ENCODE assay signal across 16 cellular contexts in the genomic region with DNA sequence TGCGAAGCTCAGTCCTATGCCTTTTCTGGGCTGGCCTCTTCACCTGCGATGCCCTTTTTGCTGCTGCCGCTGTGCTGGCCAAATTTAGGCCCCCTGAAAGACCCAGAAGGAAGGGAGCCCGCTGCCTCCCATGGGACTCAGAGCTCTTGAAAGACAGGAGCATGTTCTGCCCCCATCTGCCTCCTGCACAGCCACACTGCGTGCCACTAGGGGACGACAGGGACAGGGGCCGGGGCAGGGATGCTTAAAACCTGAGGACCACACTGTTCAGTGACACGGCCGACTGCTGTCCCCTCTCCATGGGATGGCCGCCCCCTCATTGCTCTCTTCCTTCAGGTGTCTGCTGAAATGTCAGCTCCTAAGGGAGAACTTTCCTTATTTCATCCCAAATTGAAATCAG.
DNase-seq lines count a peak whose midpoint lies in the region; ATAC-seq, FAIRE-seq and TF ChIP-seq lines count a peak whose summit lies in the region.
"Had no signal": no experiment of that assay in that cellular context is flagged by ENCODE, and none has a peak within 500 bp of the region (broad histone marks: within the 10 kb centered on the region; RNA-seq: fewer than 3 reads in every experiment).

No MANE protein-coding gene starts in this region.

- intact Hi-C loops in kidney (cut with DNase I): no loop called here

- H3K36me3 Mint-ChIP-seq in H9 (ENCODE audit: insufficient read depth in 1 of 3, low read depth in 3 of 3) (no peaks in the 10 kb centered on the region), WTC11 (no peaks in the 10 kb centered on the region)

- H3K9me3 Mint-ChIP-seq in H9 (no peaks in the 10 kb centered on the region; a peak in 1 of 5 replicates), WTC11 (no peaks in the 10 kb centered on the region)

- H3K4me1 Mint-ChIP-seq in H9: peaks cover 3 to 7% of the 10 kb centered on the region in 2 experiments; a peak in 3 of 4 replicates
- H3K4me1 Mint-ChIP-seq in WTC11: peaks cover 2% of the 10 kb centered on the region

- no peak overlapping the region for H2BK120ac ChIP-seq in H9 (ENCODE audit: low read depth, low read length, poor library complexity, severe bottlenecking)

- H3K27me3 Mint-ChIP-seq in H9 (ENCODE audit: low read depth) (no peaks in the 10 kb centered on the region; the same call in 1 of the 2 replicates), WTC11 (ENCODE audit: low read depth) (no peaks in the 10 kb centered on the region)

- no peaks in the 10 kb centered on the region for H3K79me1 ChIP-seq in H9 (ENCODE audit: insufficient read depth, low read depth, low read length, poor library complexity, severe bottlenecking)

- TF ChIP-seq CTCF in D721Med (IDR thresholded peaks at IDR 0.05; ENCODE audit: insufficient read depth, missing control alignments) (peak; percentile 61), H9 (conservative IDR thresholded peaks at IDR 0.05) (peak; percentile 27; the same call in 1 of the 3 replicates), WTC11 (IDR thresholded peaks at IDR 0.05) (no peak), kidney (IDR thresholded peaks at IDR 0.05; ENCODE audit: borderline replicate concordance, extremely low read depth, insufficient read depth) (peak; percentile 26)

- H3K9ac ChIP-seq in H9 (ENCODE audit: extremely low read depth, insufficient read length, low read length) (no peak overlapping the region), kidney (ENCODE audit: low read length in 2 of 2) (no peak overlapping the region)

- FAIRE-seq in D721Med (lab: Jason Lieb, UNC) (no peak), kidney (lab: Jason Lieb, UNC) (no peak)
- FAIRE-seq: H54, keratinocyte had no signal

- H3K18ac ChIP-seq in H9 (ENCODE audit: insufficient read length, low read depth, low read length): no peak overlapping the region

- no peak overlapping the region for H3K4me3 ChIP-seq in kidney (ENCODE audit: low read length in 2 of 2)
- H3K4me3 ChIP-seq: upper lobe of right lung had no signal

- no peak overlapping the region for H3T11ph ChIP-seq in H9 (ENCODE audit: low read length)

- H3K23me2 ChIP-seq in H9 (ENCODE audit: insufficient read length, low read depth, low read length, poor library complexity, severe bottlenecking): no peaks in the 10 kb centered on the region

- H3K27ac Mint-ChIP-seq in H9 (no peak overlapping the region; a peak in 1 of 7 replicates), WTC11 (no peak overlapping the region)

- H4K5ac ChIP-seq in H9 (ENCODE audit: insufficient read length, low read depth, low read length): no peak overlapping the region

- ATAC-seq in WTC11 (peak; percentile 59), GM21786 (IDR thresholded peaks at IDR 0.05; ENCODE audit: unreplicated experiment) (no peak)
- ATAC-seq: upper lobe of right lung had no signal

- no peaks in the 10 kb centered on the region for H3K4me1 ChIP-seq in H9 (ENCODE audit: insufficient read depth, low read length)
- no peaks in the 10 kb centered on the region for H3K4me1 ChIP-seq in kidney (ENCODE audit: control insufficient read depth in 1 of 2, insufficient read depth in 1 of 2, low read depth in 1 of 2, low read length in 2 of 2)
- H3K4me1 ChIP-seq: upper lobe of right lung had no signal

- CTCF ChIA-PET in WTC11 (lab: Charles Lee): interaction anchor here (0.6 to 1.0 kb wide), 4 partner anchors 30 to 114 kb away, joined by 3 to 4 read pairs (median 3); no protein-coding TSS in a partner anchor

- no peak overlapping the region for H2BK20ac ChIP-seq in H9 (ENCODE audit: low read depth, low read length, poor library complexity, severe bottlenecking)

- no peak overlapping the region for H4K91ac ChIP-seq in H9 (ENCODE audit: insufficient read length, low read depth, low read length)

- no peak overlapping the region for H2BK12ac ChIP-seq in H9 (ENCODE audit: insufficient read length, low read depth, low read length)

- H4K20me1 ChIP-seq in H9 (ENCODE audit: control insufficient read depth, insufficient read depth, insufficient read length): no peaks in the 10 kb centered on the region

- WGBS in H9 (ENCODE audit: extremely low coverage, insufficient read length, low lambda C conversion rate): no CpG with 5 or more reads among the region's 10 CpGs

- no peaks in the 10 kb centered on the region for H3K36me3 ChIP-seq in kidney (ENCODE audit: control insufficient read depth in 1 of 2, insufficient read depth in 2 of 2, low read length in 2 of 2)
- H3K36me3 ChIP-seq: upper lobe of right lung had no signal

- H2AK5ac ChIP-seq in H9 (ENCODE audit: insufficient read length, low read length): no peak overlapping the region

- DNase-seq in D721Med (ENCODE audit: insufficient read length, low spot score): peak; percentile 60
- no peak for DNase-seq in H9
- no peak for DNase-seq in WTC11 (ENCODE audit: low spot score)
- DNase-seq in kidney: no peak
- no peak for DNase-seq in superior temporal gyrus (ENCODE audit: extremely low spot score)
- no peak for DNase-seq in NCI-H1105 treated with DMSO at 0.1 percent for 48 hours (lab: John Stamatoyannopoulos, UW)
- DNase-seq: activated naive CD4-positive, alpha-beta T cell; COR-L47; Kasumi-1; NCI-H2029; SHP77; stimulated activated CD4-positive, alpha-beta T cell treated with anti-CD3 and anti-CD28 coated beads, Interleukin-4, amount 100 ng/mL, for 4 hours; upper lobe of right lung had no signal

- H3K4me2 ChIP-seq in H9 (ENCODE audit: insufficient read depth, insufficient read length, low read length): no peak overlapping the region

- no peak overlapping the region for H3K4ac ChIP-seq in H9 (ENCODE audit: low read depth, low read length)

- POLR2A ChIA-PET in WTC11 (lab: Charles Lee): no interaction called here

- H3K56ac ChIP-seq in H9 (ENCODE audit: insufficient read length, low read depth, low read length): no peak overlapping the region

- no peak overlapping the region; the same call in 1 of the 2 replicates for H3K14ac ChIP-seq in H9 (ENCODE audit: insufficient read depth, low read length)

- no peak overlapping the region for H2BK5ac ChIP-seq in H9 (ENCODE audit: insufficient read length, low read length)

- H3K27ac ChIP-seq in H9 (ENCODE audit: insufficient read length, low read depth, low read length): no peak overlapping the region
- H3K27ac ChIP-seq in kidney (ENCODE audit: low read depth in 2 of 2, low read length in 2 of 2): no peak overlapping the region
- H3K27ac ChIP-seq: upper lobe of right lung had no signal

- H3K4me3 Mint-ChIP-seq in H9: no peak overlapping the region
- no peak overlapping the region for H3K4me3 Mint-ChIP-seq in WTC11

- no peak overlapping the region for H2AFZ ChIP-seq in H9 (ENCODE audit: low read length)

- no peaks in the 10 kb centered on the region for H3K79me2 ChIP-seq in H9 (ENCODE audit: insufficient read depth, low read length)

- H3K27me3 ChIP-seq in H9 (ENCODE audit: insufficient read depth, low read length): no peaks in the 10 kb centered on the region
- H3K27me3 ChIP-seq: upper lobe of right lung had no signal

- H3K23ac ChIP-seq in H9 (ENCODE audit: insufficient read length, low read depth, low read length): no peak overlapping the region

- no peak overlapping the region for H2BK15ac ChIP-seq in H9 (ENCODE audit: low read depth, low read length)

- no peaks in the 10 kb centered on the region for H3K9me3 ChIP-seq in H9 (ENCODE audit: control insufficient read depth, low read depth, low read length)
- no peaks in the 10 kb centered on the region for H3K9me3 ChIP-seq in kidney (ENCODE audit: control insufficient read depth in 1 of 2, low read length in 2 of 2)
- H3K9me3 ChIP-seq: upper lobe of right lung had no signal

- no peak overlapping the region for H4K8ac ChIP-seq in H9 (replicated peaks; ENCODE audit: insufficient read length, low read depth, low read length)

TF ChIP-seq in WTC11, 78 proteins besides CTCF, POLR2A, EP300 and RAD21 (continues in another document):
- TF ChIP-seq ETV6 (CRISPR knock-in tag; IDR thresholded peaks at IDR 0.05) (no peak), GTF2I (CRISPR knock-in tag; conservative IDR thresholded peaks at IDR 0.05) (no peak), NFYB (CRISPR knock-in tag; conservative IDR thresholded peaks at IDR 0.05; ENCODE audit: low read depth) (no peak), KAT7 (CRISPR knock-in tag; IDR thresholded peaks at IDR 0.05; ENCODE audit: borderline replicate concordance) (no peak), ZNF317 (CRISPR knock-in tag; IDR thresholded peaks at IDR 0.05; ENCODE audit: borderline replicate concordance, low read depth) (no peak), OVOL2 (CRISPR knock-in tag; IDR thresholded peaks at IDR 0.05; ENCODE audit: borderline replicate concordance) (no peak), ZNF232 (CRISPR knock-in tag; IDR thresholded peaks at IDR 0.05) (no peak)
- TF ChIP-seq, protein P1, sequence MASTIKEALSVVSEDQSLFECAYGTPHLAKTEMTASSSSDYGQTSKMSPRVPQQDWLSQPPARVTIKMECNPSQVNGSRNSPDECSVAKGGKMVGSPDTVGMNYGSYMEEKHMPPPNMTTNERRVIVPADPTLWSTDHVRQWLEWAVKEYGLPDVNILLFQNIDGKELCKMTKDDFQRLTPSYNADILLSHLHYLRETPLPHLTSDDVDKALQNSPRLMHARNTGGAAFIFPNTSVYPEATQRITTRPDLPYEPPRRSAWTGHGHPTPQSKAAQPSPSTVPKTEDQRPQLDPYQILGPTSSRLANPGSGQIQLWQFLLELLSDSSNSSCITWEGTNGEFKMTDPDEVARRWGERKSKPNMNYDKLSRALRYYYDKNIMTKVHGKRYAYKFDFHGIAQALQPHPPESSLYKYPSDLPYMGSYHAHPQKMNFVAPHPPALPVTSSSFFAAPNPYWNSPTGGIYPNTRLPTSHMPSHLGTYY (CRISPR knock-in tag; IDR thresholded peaks at IDR 0.05): no peak
- TF ChIP-seq, protein P2, sequence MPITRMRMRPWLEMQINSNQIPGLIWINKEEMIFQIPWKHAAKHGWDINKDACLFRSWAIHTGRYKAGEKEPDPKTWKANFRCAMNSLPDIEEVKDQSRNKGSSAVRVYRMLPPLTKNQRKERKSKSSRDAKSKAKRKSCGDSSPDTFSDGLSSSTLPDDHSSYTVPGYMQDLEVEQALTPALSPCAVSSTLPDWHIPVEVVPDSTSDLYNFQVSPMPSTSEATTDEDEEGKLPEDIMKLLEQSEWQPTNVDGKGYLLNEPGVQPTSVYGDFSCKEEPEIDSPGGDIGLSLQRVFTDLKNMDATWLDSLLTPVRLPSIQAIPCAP (CRISPR knock-in tag; IDR thresholded peaks at IDR 0.05): no peak
- TF ChIP-seq, protein P3, sequence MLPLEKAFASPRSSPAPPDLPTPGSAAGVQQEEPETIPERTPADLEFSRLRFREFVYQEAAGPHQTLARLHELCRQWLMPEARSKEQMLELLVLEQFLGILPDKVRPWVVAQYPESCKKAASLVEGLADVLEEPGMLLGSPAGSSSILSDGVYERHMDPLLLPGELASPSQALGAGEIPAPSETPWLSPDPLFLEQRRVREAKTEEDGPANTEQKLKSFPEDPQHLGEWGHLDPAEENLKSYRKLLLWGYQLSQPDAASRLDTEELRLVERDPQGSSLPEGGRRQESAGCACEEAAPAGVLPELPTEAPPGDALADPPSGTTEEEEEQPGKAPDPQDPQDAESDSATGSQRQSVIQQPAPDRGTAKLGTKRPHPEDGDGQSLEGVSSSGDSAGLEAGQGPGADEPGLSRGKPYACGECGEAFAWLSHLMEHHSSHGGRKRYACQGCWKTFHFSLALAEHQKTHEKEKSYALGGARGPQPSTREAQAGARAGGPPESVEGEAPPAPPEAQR (CRISPR knock-in tag; IDR thresholded peaks at IDR 0.05): no peak
